ENCODE assay signal across 9 cellular contexts in genomic region chr19:34838753-34839431, GRCh38.
DNase-seq lines count a peak whose midpoint lies in the region; ATAC-seq and TF ChIP-seq lines count a peak whose summit lies in the region.
"Had no signal": no experiment of that assay in that cellular context is flagged by ENCODE, and none has a peak within 500 bp of the region (broad histone marks: within the 10 kb centered on the region; RNA-seq: fewer than 3 reads in every experiment).

No MANE protein-coding gene starts in this region.

- H2BK12ac ChIP-seq in mesenchymal stem cell (ENCODE audit: low read length in 2 of 2): no peak overlapping the region

- no peak overlapping the region for H2AFZ ChIP-seq in mesenchymal stem cell (ENCODE audit: low read depth, low read length)

- H3K18ac ChIP-seq in mesenchymal stem cell (ENCODE audit: low read depth in 1 of 2, low read length in 2 of 2): no peak overlapping the region

- H2BK15ac ChIP-seq in mesenchymal stem cell (ENCODE audit: low read depth, poor library complexity, severe bottlenecking): no peak overlapping the region

- peaks cover 17% of the 10 kb centered on the region for H3K27me3 ChIP-seq in cardiac muscle cell
- peaks cover 19% of the 10 kb centered on the region in 2 experiments for H3K27me3 ChIP-seq in mesenchymal stem cell (ENCODE audit: control insufficient read depth in 1 of 2, insufficient read depth in 1 of 2, low read length in 2 of 2)
- no peaks in the 10 kb centered on the region for H3K27me3 ChIP-seq in aorta (ENCODE audit: control insufficient read depth in 1 of 2, insufficient read depth in 2 of 2, low read length in 1 of 2)
- no peaks in the 10 kb centered on the region for H3K27me3 ChIP-seq in prostate gland (replicated peaks; ENCODE audit: insufficient read depth)

- ATAC-seq in aorta (ENCODE audit: low FRiP score): peak; percentile 19
- ATAC-seq in HG03521 (IDR thresholded peaks at IDR 0.05; ENCODE audit: unreplicated experiment): no peak
- ATAC-seq in HG03342 (IDR thresholded peaks at IDR 0.05; ENCODE audit: unreplicated experiment): no peak

- intact Hi-C loops in cardiac septum (cut with DNase I) (no loop called here), aorta (cut with DNase I) (no loop called here), prostate gland (cut with DNase I) (no loop called here)

- WGBS in mesenchymal stem cell: 40% methylated on average over 43 of the region's 43 CpGs
- 5 to 7% methylated on average over 43 of the region's 43 CpGs for WGBS in aorta, 2 donors
- 14% methylated on average over 42 of the region's 43 CpGs for WGBS in prostate gland

- H3K27ac ChIP-seq in cardiac muscle cell (no peak overlapping the region), mesenchymal stem cell (ENCODE audit: low read length, poor library complexity, severe bottlenecking) (no peak overlapping the region), aorta (ENCODE audit: low read depth in 1 of 2, low read length in 2 of 2) (no peak overlapping the region), prostate gland (no peak overlapping the region)

- peak; percentile 48 for TF ChIP-seq CTCF in cardiac muscle cell (IDR thresholded peaks at IDR 0.05; ENCODE audit: low read depth, low read length)
- TF ChIP-seq CTCF in prostate gland (IDR thresholded peaks at IDR 0.05): peak in 1 of 4 experiments; percentile 6

- TF ChIP-seq POLR2A in prostate gland (IDR thresholded peaks at IDR 0.05): no peak

- no peaks in the 10 kb centered on the region for H3K79me1 ChIP-seq in mesenchymal stem cell (replicated peaks; ENCODE audit: low read length, poor library complexity, severe bottlenecking)

- H3K23ac ChIP-seq in mesenchymal stem cell (ENCODE audit: low read length in 2 of 2): no peak overlapping the region

- no peak overlapping the region for H4K8ac ChIP-seq in mesenchymal stem cell (ENCODE audit: low read length)

- H4K91ac ChIP-seq in mesenchymal stem cell (ENCODE audit: low read length): peak overlapping the region; percentile 15

- no peak overlapping the region for H3K4ac ChIP-seq in mesenchymal stem cell (ENCODE audit: low read depth in 1 of 2, low read length in 2 of 2)

- H3K4me2 ChIP-seq in mesenchymal stem cell (ENCODE audit: low read length, poor library complexity, severe bottlenecking): no peak overlapping the region

- no peak overlapping the region for H3K14ac ChIP-seq in mesenchymal stem cell (ENCODE audit: low read length in 2 of 2)

- no peak overlapping the region for H2AK5ac ChIP-seq in mesenchymal stem cell (ENCODE audit: low read length, severe bottlenecking)

- H2BK120ac ChIP-seq in mesenchymal stem cell (ENCODE audit: low read depth, low read length): no peak overlapping the region

- H3K4me1 ChIP-seq in cardiac muscle cell (ENCODE audit: low read depth) (no peaks in the 10 kb centered on the region), mesenchymal stem cell (ENCODE audit: control insufficient read depth, insufficient read depth, low read depth, low read length) (no peaks in the 10 kb centered on the region), aorta (ENCODE audit: control insufficient read depth in 1 of 2, insufficient read depth in 2 of 2, low read length in 2 of 2) (no peaks in the 10 kb centered on the region), prostate gland (replicated peaks) (peaks cover 7% of the 10 kb centered on the region)

- H3K9me3 ChIP-seq in cardiac muscle cell (ENCODE audit: low read depth): no peaks in the 10 kb centered on the region
- no peaks in the 10 kb centered on the region for H3K9me3 ChIP-seq in mesenchymal stem cell (ENCODE audit: control insufficient read depth, low read length)
- H3K9me3 ChIP-seq in aorta (ENCODE audit: control insufficient read depth, low read length): no peaks in the 10 kb centered on the region
- no peaks in the 10 kb centered on the region for H3K9me3 ChIP-seq in prostate gland

- no peak overlapping the region for H3K9ac ChIP-seq in mesenchymal stem cell (ENCODE audit: low read length)

- no peak overlapping the region for H2BK5ac ChIP-seq in mesenchymal stem cell (ENCODE audit: low read depth, low read length, poor library complexity, severe bottlenecking)

- H3K36me3 ChIP-seq in cardiac muscle cell: no peaks in the 10 kb centered on the region
- H3K36me3 ChIP-seq in mesenchymal stem cell (ENCODE audit: control insufficient read depth in 1 of 2, insufficient read depth in 2 of 2, low read depth in 1 of 2, low read length in 2 of 2): no peaks in the 10 kb centered on the region
- no peaks in the 10 kb centered on the region for H3K36me3 ChIP-seq in aorta (ENCODE audit: control insufficient read depth in 1 of 2, insufficient read depth in 2 of 2, low read length in 1 of 2)
- H3K36me3 ChIP-seq in prostate gland: no peaks in the 10 kb centered on the region

- DNase-seq in cardiac muscle cell (ENCODE audit: low read depth in 1 of 2, low spot score in 1 of 2) (peak; percentile 28 to 55), cardiac septum (ENCODE audit: low spot score) (no peak), cerebellum (ENCODE audit: low spot score) (peak; percentile 3), mesenchymal stem cell (no peak), aorta (no peak), prostate gland (ENCODE audit: low spot score) (no peak)
- DNase-seq: GF-D8 had no signal

- H3K4me3 ChIP-seq in cardiac muscle cell: no peak overlapping the region
- H3K4me3 ChIP-seq in mesenchymal stem cell (ENCODE audit: insufficient read depth in 1 of 2, low read depth in 1 of 2, low read length in 2 of 2): no peak overlapping the region
- no peak overlapping the region for H3K4me3 ChIP-seq in aorta (ENCODE audit: low read length in 2 of 2)
- no peak overlapping the region for H3K4me3 ChIP-seq in prostate gland

Comparison
In these comparisons a context has a peak if more than half of its experiments do, and no peak if none do; other contexts are left out.
1. DNase-seq: peak in cardiac muscle cell (2 of 2) and cerebellum (single experiment); none in cardiac septum (single experiment), mesenchymal stem cell (single experiment), aorta (0 of 2) and prostate gland (single experiment).